In genomic region chr6:138486249-138487121, GRCh38 we compare ENCODE assay signal across 1 cellular context.
TF ChIP-seq lines count a peak whose summit lies in the region.

No MANE protein-coding gene starts in this region.

TF ChIP-seq in GM12878, 131 proteins besides CTCF, POLR2A, EP300 and RAD21:
- TF ChIP-seq DPF2 (IDR thresholded peaks at IDR 0.05) (peak; percentile 61), SMAD5 (IDR thresholded peaks at IDR 0.05; ENCODE audit: low read depth) (no peak), RELB (IDR thresholded peaks at IDR 0.05; ENCODE audit: low read depth) (peak; percentile 84), RCOR1 (conservative IDR thresholded peaks at IDR 0.05; ENCODE audit: low read depth, low read length) (no peak), NFIC (IDR thresholded peaks at IDR 0.05; ENCODE audit: low read depth, low read length) (0 out of 2 replicates have a peak, but pooled peaks have one; percentile 36), MTA2 (IDR thresholded peaks at IDR 0.05; ENCODE audit: low read depth) (peak; percentile 58), IKZF1 (conservative IDR thresholded peaks at IDR 0.05) (peak; percentile 90), SIN3A (IDR thresholded peaks at IDR 0.05; ENCODE audit: low read depth, low read length) (no peak), ZNF24 (IDR thresholded peaks at IDR 0.05) (no peak), GABPA (IDR thresholded peaks at IDR 0.05; ENCODE audit: low read depth) (no peak), RELA (IDR thresholded peaks at IDR 0.05; ENCODE audit: borderline replicate concordance, partially characterized antibody) (peak; percentile 55), IKZF2 (IDR thresholded peaks at IDR 0.05) (peak; percentile 88 to 90), PAX5 (IDR thresholded peaks at IDR 0.05; ENCODE audit: borderline replicate concordance, low read depth, low read length) (no peak), EED (IDR thresholded peaks at IDR 0.05; ENCODE audit: low read depth) (0 out of 2 replicates have a peak, but pooled peaks have one; percentile 53), NR2F1 (conservative IDR thresholded peaks at IDR 0.05) (0 out of 2 replicates have a peak, but pooled peaks have one; percentile 18), RUNX3 (IDR thresholded peaks at IDR 0.05; ENCODE audit: low read length) (peak; percentile 67; the same call in 1 of the 2 replicates)
- TF ChIP-seq, protein P1, sequence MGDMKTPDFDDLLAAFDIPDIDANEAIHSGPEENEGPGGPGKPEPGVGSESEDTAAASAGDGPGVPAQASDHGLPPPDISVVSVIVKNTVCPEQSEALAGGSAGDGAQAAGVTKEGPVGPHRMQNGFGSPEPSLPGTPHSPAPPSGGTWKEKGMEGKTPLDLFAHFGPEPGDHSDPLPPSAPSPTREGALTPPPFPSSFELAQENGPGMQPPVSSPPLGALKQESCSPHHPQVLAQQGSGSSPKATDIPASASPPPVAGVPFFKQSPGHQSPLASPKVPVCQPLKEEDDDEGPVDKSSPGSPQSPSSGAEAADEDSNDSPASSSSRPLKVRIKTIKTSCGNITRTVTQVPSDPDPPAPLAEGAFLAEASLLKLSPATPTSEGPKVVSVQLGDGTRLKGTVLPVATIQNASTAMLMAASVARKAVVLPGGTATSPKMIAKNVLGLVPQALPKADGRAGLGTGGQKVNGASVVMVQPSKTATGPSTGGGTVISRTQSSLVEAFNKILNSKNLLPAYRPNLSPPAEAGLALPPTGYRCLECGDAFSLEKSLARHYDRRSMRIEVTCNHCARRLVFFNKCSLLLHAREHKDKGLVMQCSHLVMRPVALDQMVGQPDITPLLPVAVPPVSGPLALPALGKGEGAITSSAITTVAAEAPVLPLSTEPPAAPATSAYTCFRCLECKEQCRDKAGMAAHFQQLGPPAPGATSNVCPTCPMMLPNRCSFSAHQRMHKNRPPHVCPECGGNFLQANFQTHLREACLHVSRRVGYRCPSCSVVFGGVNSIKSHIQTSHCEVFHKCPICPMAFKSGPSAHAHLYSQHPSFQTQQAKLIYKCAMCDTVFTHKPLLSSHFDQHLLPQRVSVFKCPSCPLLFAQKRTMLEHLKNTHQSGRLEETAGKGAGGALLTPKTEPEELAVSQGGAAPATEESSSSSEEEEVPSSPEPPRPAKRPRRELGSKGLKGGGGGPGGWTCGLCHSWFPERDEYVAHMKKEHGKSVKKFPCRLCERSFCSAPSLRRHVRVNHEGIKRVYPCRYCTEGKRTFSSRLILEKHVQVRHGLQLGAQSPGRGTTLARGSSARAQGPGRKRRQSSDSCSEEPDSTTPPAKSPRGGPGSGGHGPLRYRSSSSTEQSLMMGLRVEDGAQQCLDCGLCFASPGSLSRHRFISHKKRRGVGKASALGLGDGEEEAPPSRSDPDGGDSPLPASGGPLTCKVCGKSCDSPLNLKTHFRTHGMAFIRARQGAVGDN (IDR thresholded peaks at IDR 0.05) = 0 out of 2 replicates have a peak, but pooled peaks have one; percentile 27
